ENCODE assay signal across 9 cellular contexts in the genomic region with DNA sequence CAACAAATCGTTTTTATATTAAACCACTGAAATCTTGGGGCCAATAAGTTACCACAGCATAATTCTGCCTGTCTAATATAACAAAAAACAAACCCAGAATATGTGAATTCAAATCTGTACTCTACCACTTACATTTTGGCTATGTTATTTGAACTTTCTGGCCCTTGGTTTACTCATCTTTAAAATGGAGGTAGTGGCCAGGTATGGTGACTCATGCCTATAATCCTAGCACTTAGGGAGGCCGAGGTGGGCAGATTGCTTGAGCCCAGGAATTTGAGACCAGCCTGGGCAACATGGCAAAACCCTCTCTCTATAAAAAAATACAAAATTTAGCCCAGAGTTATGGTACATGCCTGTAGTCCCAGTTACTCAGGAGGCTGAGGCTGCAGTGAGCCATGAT.
"Had no signal": no experiment of that assay in that cellular context is flagged by ENCODE, and none has a peak within 500 bp of the region (broad histone marks: within the 10 kb centered on the region; RNA-seq: fewer than 3 reads in every experiment).

No MANE protein-coding gene starts in this region.

- H3K27ac ChIP-seq: HL-60 had no signal

- DNase-seq: H9, HCEC 1CT, HFFc6 had no signal

- FAIRE-seq: H1, H54, HepG2 had no signal

- H3K27me3 Mint-ChIP-seq: IgD-negative memory B cell had no signal

- H3K4me2 ChIP-seq: GM23338 had no signal

- H2AFZ ChIP-seq: GM23338 had no signal

- H3K4me3 Mint-ChIP-seq: GM23338, H9, HFFc6, IgD-negative memory B cell had no signal

- ATAC-seq: GM23338, HepG2 had no signal

- H3K27ac Mint-ChIP-seq: GM23338, H9, HFFc6, IgD-negative memory B cell had no signal

- H3K4me3 ChIP-seq: GM23338 had no signal

- H3K4me1 Mint-ChIP-seq: GM23338, H9, IgD-negative memory B cell had no signal

- H3K9me3 Mint-ChIP-seq: GM23338, HFFc6 had no signal
